In the genomic region with DNA sequence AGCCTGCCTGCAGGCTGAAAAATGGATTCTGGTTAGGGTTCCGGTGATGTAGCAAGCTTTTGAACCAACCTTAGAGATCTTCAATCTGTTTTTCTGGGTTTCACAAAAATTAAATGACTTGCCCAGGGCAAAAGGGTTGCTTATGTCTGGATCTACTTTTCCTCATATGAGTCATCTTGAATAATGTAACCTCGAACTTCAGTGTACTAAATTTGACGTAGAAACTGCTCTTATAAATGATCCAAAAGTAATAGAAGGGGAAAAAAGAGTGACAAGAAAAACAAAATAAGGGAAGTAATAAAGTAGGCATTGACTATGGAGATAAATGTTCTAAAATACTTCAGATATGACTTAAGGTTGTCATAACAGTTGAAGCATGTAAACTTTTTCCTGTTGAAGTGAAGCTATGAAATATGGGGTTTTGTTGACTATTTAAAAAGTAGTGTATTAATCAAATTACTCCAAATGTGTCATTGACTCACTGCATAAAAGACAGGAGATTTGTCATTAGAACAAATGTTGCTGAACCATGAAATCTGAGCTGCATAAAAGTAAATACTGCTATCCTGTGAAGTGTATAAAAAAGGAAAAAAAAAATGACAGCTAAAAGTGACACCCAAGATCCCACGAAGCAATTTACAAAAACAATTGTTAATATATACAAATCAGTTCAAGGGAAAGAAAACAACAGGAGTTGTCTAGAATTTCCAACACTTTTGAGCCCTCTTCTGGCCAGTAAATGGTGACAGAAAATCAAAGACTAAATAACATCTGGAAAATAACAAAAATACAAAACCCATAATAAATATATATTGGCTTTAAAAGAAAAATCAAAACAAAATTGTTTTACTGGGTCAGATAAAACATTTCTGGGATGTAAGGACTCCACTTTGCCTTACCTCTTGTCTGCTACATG, we compare ENCODE assay signal across 12 cellular contexts.
DNase-seq lines count a peak whose midpoint lies in the region; ATAC-seq, FAIRE-seq and TF ChIP-seq lines count a peak whose summit lies in the region.
"Had no signal": no experiment of that assay in that cellular context is flagged by ENCODE, and none has a peak within 500 bp of the region (broad histone marks: within the 10 kb centered on the region; RNA-seq: fewer than 3 reads in every experiment).

No MANE protein-coding gene starts in this region.

- FAIRE-seq in RCC 7860 (lab: Jason Lieb, UNC): peak; percentile 89

- TF ChIP-seq CTCF in nephron (IDR thresholded peaks at IDR 0.05; ENCODE audit: unreplicated experiment in 3 of 3): peak in 1 of 3 experiments; percentile 9

- H3K27ac Mint-ChIP-seq in nephron: peak overlapping the region; percentile 6 to 74 (median 12)
- H3K27ac Mint-ChIP-seq: activated naive CD4-positive, alpha-beta T cell treated with anti-CD3 and anti-CD28 coated beads for 36 hours; naive thymus-derived CD4-positive, alpha-beta T cell had no signal

- no peaks in the 10 kb centered on the region for H3K36me3 Mint-ChIP-seq in nephron (ENCODE audit: low read depth)
- H3K36me3 Mint-ChIP-seq: naive thymus-derived CD4-positive, alpha-beta T cell had no signal

- DNase-seq in GM03348 (ENCODE audit: low spot score): peak; percentile 60
- peak; percentile 38 for DNase-seq in RCC 7860 (ENCODE audit: low spot score)
- no peak for DNase-seq in NCI-H2227 (lab: John Stamatoyannopoulos, UW; ENCODE audit: unreplicated experiment)
- no peak for DNase-seq in NCI-H1105 (lab: John Stamatoyannopoulos, UW)
- DNase-seq in activated CD4-positive, alpha-beta T cell treated with anti-CD3 and anti-CD28 coated beads, Interleukin-2, amount 50 U/mL, for 1 hour: no peak
- DNase-seq: activated naive CD4-positive, alpha-beta T cell treated with anti-CD3 and anti-CD28 coated beads for 36 hours; naive thymus-derived CD4-positive, alpha-beta T cell; NCI-H1092; stimulated activated CD4-positive, alpha-beta T cell treated with anti-CD3 and anti-CD28 coated beads, Interleukin-12 subunit alpha, Interleukin-12 subunit beta, amount 100 ng/mL, for 4 hours had no signal

- peaks cover 2% of the 10 kb centered on the region for H3K9me3 Mint-ChIP-seq in nephron
- H3K9me3 Mint-ChIP-seq: activated naive CD4-positive, alpha-beta T cell treated with anti-CD3 and anti-CD28 coated beads for 36 hours; naive thymus-derived CD4-positive, alpha-beta T cell had no signal

- H3K4me1 Mint-ChIP-seq in nephron: peaks cover 18% of the 10 kb centered on the region
- H3K4me1 Mint-ChIP-seq: naive thymus-derived CD4-positive, alpha-beta T cell had no signal

- no peaks in the 10 kb centered on the region for H3K27me3 Mint-ChIP-seq in nephron (ENCODE audit: low read depth)

- no peak overlapping the region for H3K4me3 Mint-ChIP-seq in nephron
- H3K4me3 Mint-ChIP-seq: activated naive CD4-positive, alpha-beta T cell treated with anti-CD3 and anti-CD28 coated beads for 36 hours; naive thymus-derived CD4-positive, alpha-beta T cell had no signal

- ATAC-seq in esophagus mucosa (peak; percentile 54), HG02610 (IDR thresholded peaks at IDR 0.05; ENCODE audit: unreplicated experiment) (no peak)
- ATAC-seq: naive thymus-derived CD4-positive, alpha-beta T cell had no signal

Comparison
In these comparisons a context has a peak if more than half of its experiments do, and no peak if none do; other contexts are left out.
1. DNase-seq: peak in GM03348 (single experiment) and RCC 7860 (single experiment); none in NCI-H2227 (single experiment), NCI-H1105 (single experiment) and activated CD4-positive, alpha-beta T cell treated with anti-CD3 and anti-CD28 coated beads, Interleukin-2, amount 50 U/mL, for 1 hour (single experiment).